ENCODE assay signal across 19 cellular contexts in genomic region chr16:67026570-67026969, GRCh38. TPM values are rescaled to one million over a fixed set of nuclear protein-coding genes. Genes with fewer than 3 reads are reported as not detected.
"Had no signal": no experiment of that assay in that cellular context is flagged by ENCODE, and none has a peak within 500 bp of the region (broad histone marks: within the 10 kb centered on the region; RNA-seq: fewer than 3 reads in every experiment).

No MANE protein-coding gene starts in this region.

- ATAC-seq: activated T-helper 17 cell treated with anti-CD3 and anti-CD28 coated beads, Interleukin-2, amount 50 U/mL, for 72 hours; left colon; lower lobe of right lung; natural killer cell; stimulated activated effector memory CD8-positive, alpha-beta T cell treated with anti-CD3 and anti-CD28 coated beads, Interleukin-12 subunit alpha, Interleukin-12 subunit beta, amount 100 ng/mL, for 72 hours had no signal

- H3K9me3 ChIP-seq: ascending aorta, lower lobe of right lung, SJSA1, stomach had no signal

- H3K4me3 ChIP-seq: ascending aorta, lower lobe of right lung, SJSA1, stomach had no signal

- H3K27me3 Mint-ChIP-seq: activated naive CD4-positive, alpha-beta T cell treated with anti-CD3 and anti-CD28 coated beads, Interleukin-2, amount 10 ng/mL, durations not matched to agents 7 days and 5 days; activated T-helper 17 cell treated with anti-CD3 and anti-CD28 coated beads, Interleukin-2, amount 50 U/mL, for 72 hours had no signal

- DNase-seq: activated CD4-positive, alpha-beta T cell treated with anti-CD3 and anti-CD28 coated beads for 1 hour; activated CD4-positive, alpha-beta T cell treated with anti-CD3 and anti-CD28 coated beads, Interleukin-2, amount 50 U/mL, for 4 hours; activated naive CD4-positive, alpha-beta T cell treated with anti-CD3 and anti-CD28 coated beads, Interleukin-2, amount 10 ng/mL, durations not matched to agents 7 days and 5 days; cortex of kidney; effector CD4-positive, alpha-beta T cell; hypothalamus; islet precursor cell; left colon; lower lobe of right lung; natural killer cell; occipital lobe; retina; stimulated activated CD4-positive, alpha-beta T cell treated with anti-CD3 and anti-CD28 coated beads, Interleukin-4, amount 100 ng/mL, for 1 hour; stomach had no signal

- H3K27ac ChIP-seq: ascending aorta, lower lobe of right lung, SJSA1, stomach had no signal

- H3K4me3 Mint-ChIP-seq: natural killer cell; stimulated activated effector memory CD8-positive, alpha-beta T cell treated with anti-CD3 and anti-CD28 coated beads, Interleukin-12 subunit alpha, Interleukin-12 subunit beta, amount 100 ng/mL, for 72 hours; T-helper 1 cell treated with Interleukin-12 subunit alpha and Interleukin-12 subunit beta and Interleukin-4 antibody, amounts not matched to agents 30 μg/mL and 1 μg/mL, for 36 hours had no signal

- H3K27me3 ChIP-seq: ascending aorta, SJSA1, stomach had no signal

- H3K27ac Mint-ChIP-seq: activated T-helper 17 cell treated with anti-CD3 and anti-CD28 coated beads, Interleukin-2, amount 50 U/mL, for 72 hours; natural killer cell; stimulated activated effector memory CD8-positive, alpha-beta T cell treated with anti-CD3 and anti-CD28 coated beads, Interleukin-12 subunit alpha, Interleukin-12 subunit beta, amount 100 ng/mL, for 72 hours had no signal

- H3K36me3 Mint-ChIP-seq: natural killer cell had no signal

- H3K9me3 Mint-ChIP-seq: activated naive CD4-positive, alpha-beta T cell treated with anti-CD3 and anti-CD28 coated beads, Interleukin-2, amount 10 ng/mL, durations not matched to agents 7 days and 5 days; activated T-helper 17 cell treated with anti-CD3 and anti-CD28 coated beads, Interleukin-2, amount 50 U/mL, for 72 hours; natural killer cell; stimulated activated effector memory CD8-positive, alpha-beta T cell treated with anti-CD3 and anti-CD28 coated beads, Interleukin-12 subunit alpha, Interleukin-12 subunit beta, amount 100 ng/mL, for 72 hours; T-helper 1 cell treated with Interleukin-12 subunit alpha and Interleukin-12 subunit beta and Interleukin-4 antibody, amounts not matched to agents 30 μg/mL and 1 μg/mL, for 36 hours had no signal

RNA-seq across cellular contexts. Expression of gene CES4A, which starts 38.2 kb away (rescaled TPM):
- total RNA-seq: SJSA1 had no signal
